ENCODE assay signal across 1 cellular context in the genomic region with DNA sequence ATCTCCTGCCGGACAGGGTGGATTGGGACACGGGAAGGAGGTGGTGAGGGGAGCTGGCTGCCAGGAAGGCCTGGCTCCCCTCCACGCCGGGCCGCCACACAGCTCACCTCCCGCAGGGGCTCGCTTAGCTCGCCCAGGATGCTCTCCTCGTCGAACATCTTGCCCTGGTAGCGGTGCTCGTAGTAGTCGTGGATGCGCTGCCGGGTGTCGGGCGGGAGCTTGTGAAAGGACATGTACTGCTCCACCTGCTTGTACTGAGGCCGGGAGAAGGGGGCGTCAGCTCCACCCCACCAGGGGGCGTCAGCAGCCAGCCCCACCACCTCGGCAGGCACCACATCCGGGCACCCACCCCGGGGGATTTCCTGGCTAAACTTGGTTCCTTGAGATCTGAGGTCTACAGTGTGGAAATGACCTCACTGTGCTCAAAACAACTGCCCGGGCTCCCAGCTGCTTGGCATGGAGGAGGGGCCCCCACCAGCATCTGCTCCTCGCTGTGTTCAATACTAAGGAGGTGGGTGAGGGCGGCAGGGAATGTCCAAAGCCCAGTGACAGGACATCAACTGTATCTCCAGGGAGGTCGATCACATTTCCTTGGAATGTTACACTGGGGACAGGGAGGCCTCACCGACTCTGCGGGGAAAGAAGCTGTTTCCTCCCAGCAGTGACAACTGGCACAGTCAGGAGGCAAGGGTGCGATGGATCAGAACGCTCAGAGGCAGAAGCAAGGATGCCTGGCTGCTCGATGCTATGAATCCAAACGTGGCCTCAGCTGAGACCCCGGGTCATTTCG.
TF ChIP-seq lines count a peak whose summit lies in the region.

No MANE protein-coding gene starts in this region.

TF ChIP-seq in H1, 55 proteins besides CTCF, POLR2A, EP300 and RAD21 (continued from another document):
- TF ChIP-seq, protein P1, sequence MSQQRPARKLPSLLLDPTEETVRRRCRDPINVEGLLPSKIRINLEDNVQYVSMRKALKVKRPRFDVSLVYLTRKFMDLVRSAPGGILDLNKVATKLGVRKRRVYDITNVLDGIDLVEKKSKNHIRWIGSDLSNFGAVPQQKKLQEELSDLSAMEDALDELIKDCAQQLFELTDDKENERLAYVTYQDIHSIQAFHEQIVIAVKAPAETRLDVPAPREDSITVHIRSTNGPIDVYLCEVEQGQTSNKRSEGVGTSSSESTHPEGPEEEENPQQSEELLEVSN (IDR thresholded peaks at IDR 0.05) = no peak
- no peak for TF ChIP-seq POU5F1 (IDR thresholded peaks at IDR 0.05; ENCODE audit: low read depth, low read length)
- TF ChIP-seq CHD2 (IDR thresholded peaks at IDR 0.05; ENCODE audit: low read length) = no peak
- TF ChIP-seq KDM5A (IDR thresholded peaks at IDR 0.05; ENCODE audit: low read length) = no peak
- TF ChIP-seq CBX8 (IDR thresholded peaks at IDR 0.05; ENCODE audit: borderline replicate concordance, low read depth, low read length) = no peak
- no peak for TF ChIP-seq FOSL1 (IDR thresholded peaks at IDR 0.05; ENCODE audit: insufficient read depth, low read depth, low read length)
- TF ChIP-seq HDAC2 (IDR thresholded peaks at IDR 0.05; ENCODE audit: borderline replicate concordance in 1 of 2, low read depth in 2 of 2, low read length in 2 of 2) = no peak
- TF ChIP-seq BACH1 (IDR thresholded peaks at IDR 0.05; ENCODE audit: low read length) = no peak
- no peak for TF ChIP-seq TCF12 (IDR thresholded peaks at IDR 0.05; ENCODE audit: low read depth, low read length)
- TF ChIP-seq SIRT6 (IDR thresholded peaks at IDR 0.05; ENCODE audit: low read length) = no peak
- TF ChIP-seq CTBP2 (IDR thresholded peaks at IDR 0.05; ENCODE audit: borderline replicate concordance, insufficient read depth, insufficient read length, low read length) = no peak
- no peak for TF ChIP-seq JUND (IDR thresholded peaks at IDR 0.05; ENCODE audit: low read length)
- no peak for TF ChIP-seq SRF (IDR thresholded peaks at IDR 0.05; ENCODE audit: low read depth, low read length)
- no peak for TF ChIP-seq GTF2F1 (IDR thresholded peaks at IDR 0.05; ENCODE audit: borderline replicate concordance, low read depth, low read length)
- TF ChIP-seq, protein P2, sequence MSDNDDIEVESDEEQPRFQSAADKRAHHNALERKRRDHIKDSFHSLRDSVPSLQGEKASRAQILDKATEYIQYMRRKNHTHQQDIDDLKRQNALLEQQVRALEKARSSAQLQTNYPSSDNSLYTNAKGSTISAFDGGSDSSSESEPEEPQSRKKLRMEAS (IDR thresholded peaks at IDR 0.05) = no peak
- no peak for TF ChIP-seq CREB1 (IDR thresholded peaks at IDR 0.05)
